Comparison of ENCODE assay signal across 8 cellular contexts in genomic region chr11:72433455-72434061, GRCh38. TPM values are rescaled to one million over a fixed set of nuclear protein-coding genes. Genes with fewer than 3 reads are reported as not detected.
DNase-seq lines count a peak whose midpoint lies in the region; ATAC-seq and TF ChIP-seq lines count a peak whose summit lies in the region.

No MANE protein-coding gene starts in this region.

- H3K4me3 ChIP-seq in cardiac muscle cell (peak overlapping the region; percentile 52), iPS-20b (ENCODE audit: low read length) (peak overlapping the region; percentile 77)

- intact Hi-C loops in Right ventricle myocardium inferior (cut with DNase I) = loop anchor here (5.0 to 10.0 kb wide), 4 partner anchors 191 to 456 kb away; partner anchors contain the start of genes ANAPC15 and PHOX2A

- H3K4me1 Mint-ChIP-seq in activated CD8-positive, alpha-beta T cell treated with anti-CD3 and anti-CD28 coated beads, Interleukin-2, amount 10 ng/mL, durations not matched to agents 7 days and 5 days (ENCODE audit: low read depth) = peaks cover 50% of the 10 kb centered on the region

- H3K36me3 ChIP-seq in cardiac muscle cell (no peaks in the 10 kb centered on the region), iPS-20b (ENCODE audit: insufficient read depth, low read depth, low read length) (peaks cover 11% of the 10 kb centered on the region; the same call in 1 of the 2 replicates)

- POLR2A ChIA-PET in activated CD8-positive, alpha-beta T cell treated with anti-CD3 and anti-CD28 coated beads, Interleukin-2, amount 10 ng/mL, durations not matched to agents 7 days and 5 days (lab: Charles Lee) = interaction anchor here (1.1 to 1.4 kb wide), 2 partner anchors 8 to 14 kb away, joined by 3 to 4 read pairs; no protein-coding TSS in a partner anchor

- H3K27me3 Mint-ChIP-seq in activated CD8-positive, alpha-beta T cell treated with anti-CD3 and anti-CD28 coated beads, Interleukin-2, amount 10 ng/mL, durations not matched to agents 7 days and 5 days (ENCODE audit: low read depth) = no peaks in the 10 kb centered on the region

- no peaks in the 10 kb centered on the region for H3K27me3 ChIP-seq in cardiac muscle cell
- no peaks in the 10 kb centered on the region for H3K27me3 ChIP-seq in iPS-20b (ENCODE audit: insufficient read depth, low read length)

- CTCF ChIA-PET in activated CD8-positive, alpha-beta T cell treated with anti-CD3 and anti-CD28 coated beads, Interleukin-2, amount 10 ng/mL, durations not matched to agents 7 days and 5 days (lab: Charles Lee) = interaction anchor here (1.0 to 8.5 kb wide), 22 partner anchors 12 to 919 kb away, joined by 3 to 163 read pairs (median 8); partner anchors contain the start of gene ANAPC15

- H3K27ac ChIP-seq in cardiac muscle cell = peak overlapping the region; percentile 71
- no peak overlapping the region for H3K27ac ChIP-seq in iPS-20b (ENCODE audit: low read length)
- peak overlapping the region; percentile 63 for H3K27ac ChIP-seq in temporal lobe (ENCODE audit: low read depth, low read length)

- DNase-seq in cardiac muscle cell (ENCODE audit: low read depth in 1 of 2, low spot score in 1 of 2) = no peak
- no peak for DNase-seq in Right ventricle myocardium inferior (ENCODE audit: missing footprints)
- no peak for DNase-seq in activated CD8-positive, alpha-beta T cell treated with anti-CD3 and anti-CD28 coated beads, Interleukin-2, amount 10 ng/mL, durations not matched to agents 7 days and 5 days
- DNase-seq in SW480 (ENCODE audit: low spot score) = no peak

- H3K9ac ChIP-seq in iPS-20b (ENCODE audit: low read depth, low read length) = no peak overlapping the region

- peak overlapping the region; percentile 92 for H3K4me3 Mint-ChIP-seq in activated CD8-positive, alpha-beta T cell treated with anti-CD3 and anti-CD28 coated beads, Interleukin-2, amount 10 ng/mL, durations not matched to agents 7 days and 5 days

- H3K4me1 ChIP-seq in cardiac muscle cell (ENCODE audit: low read depth) (no peaks in the 10 kb centered on the region), iPS-20b (ENCODE audit: insufficient read depth, low read length) (no peaks in the 10 kb centered on the region)

- ATAC-seq in Right ventricle myocardium inferior (no peak), HG03280 (IDR thresholded peaks at IDR 0.05; ENCODE audit: unreplicated experiment) (no peak), GM18870 (IDR thresholded peaks at IDR 0.05; ENCODE audit: unreplicated experiment) (no peak)
- no peak for ATAC-seq in activated CD8-positive, alpha-beta T cell treated with anti-CD3 and anti-CD28 coated beads, Interleukin-2, amount 10 ng/mL, durations not matched to agents 7 days and 5 days

- no peak for TF ChIP-seq CTCF in cardiac muscle cell (IDR thresholded peaks at IDR 0.05; ENCODE audit: low read depth, low read length)

- H3K9me3 ChIP-seq in cardiac muscle cell (ENCODE audit: low read depth) (no peaks in the 10 kb centered on the region), iPS-20b (ENCODE audit: insufficient read depth, low read depth, low read length) (no peaks in the 10 kb centered on the region)

- H3K9me3 Mint-ChIP-seq in activated CD8-positive, alpha-beta T cell treated with anti-CD3 and anti-CD28 coated beads, Interleukin-2, amount 10 ng/mL, durations not matched to agents 7 days and 5 days (ENCODE audit: insufficient read depth) = no peaks in the 10 kb centered on the region

- H3K36me3 Mint-ChIP-seq in activated CD8-positive, alpha-beta T cell treated with anti-CD3 and anti-CD28 coated beads, Interleukin-2, amount 10 ng/mL, durations not matched to agents 7 days and 5 days (ENCODE audit: low read depth) = peaks cover 8% of the 10 kb centered on the region

- peak overlapping the region; percentile 95 for H3K27ac Mint-ChIP-seq in activated CD8-positive, alpha-beta T cell treated with anti-CD3 and anti-CD28 coated beads, Interleukin-2, amount 10 ng/mL, durations not matched to agents 7 days and 5 days

RNA-seq across cellular contexts. Expression of gene CLPB, which starts 0.8 kb away (rescaled TPM):
- total RNA-seq in cardiac muscle cell (23.3 and 30.4 TPM in 2 replicates), Right ventricle myocardium inferior (17.7 TPM), temporal lobe (42.5 TPM)
- polyA plus RNA-seq in cardiac muscle cell = 8.5 and 11.3 TPM in 2 replicates
- total RNA-seq in activated CD8-positive, alpha-beta T cell treated with anti-CD3 and anti-CD28 coated beads, Interleukin-2, amount 10 ng/mL, durations not matched to agents 7 days and 5 days = 10 to 100 TPM; 26.4 to 26.8 TPM
